ENCODE assay signal across 8 cellular contexts in the genomic region with DNA sequence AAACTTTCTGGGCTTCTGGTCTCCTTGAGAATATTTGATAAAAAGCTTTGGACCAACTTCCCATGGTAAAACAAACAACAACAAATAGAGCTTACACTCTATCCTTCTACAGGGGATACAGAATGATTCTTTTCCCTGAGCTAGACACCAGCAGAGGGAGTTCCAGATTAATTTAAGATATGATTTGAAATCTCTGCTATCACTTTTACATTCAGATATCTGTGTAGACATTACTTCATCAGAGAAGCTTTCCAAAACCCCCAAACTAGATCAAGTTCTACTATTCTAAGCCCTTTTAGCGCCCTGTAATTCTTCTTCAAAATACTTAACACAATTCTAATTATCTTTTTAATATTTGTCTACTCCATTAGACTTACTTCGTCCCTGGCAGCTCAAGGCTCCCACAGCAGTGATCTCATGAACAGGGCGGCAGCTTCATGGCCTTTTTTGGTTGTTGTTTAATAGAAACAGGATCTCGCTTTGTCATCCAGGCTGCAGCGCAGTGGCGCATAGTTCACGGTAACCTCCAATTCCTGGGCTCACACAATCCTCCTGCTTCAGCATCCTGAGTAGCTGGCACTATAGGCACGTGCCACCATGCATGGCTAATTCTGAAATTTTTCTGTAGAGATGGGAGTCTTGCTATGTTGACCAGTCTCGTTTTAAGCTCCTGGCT. TPM values are rescaled to one million over a fixed set of nuclear protein-coding genes. Genes with fewer than 3 reads are reported as not detected.
DNase-seq lines count a peak whose midpoint lies in the region; TF ChIP-seq lines count a peak whose summit lies in the region.

No MANE protein-coding gene starts in this region.

- H4K20me1 ChIP-seq in neural cell (ENCODE audit: insufficient read depth) = no peaks in the 10 kb centered on the region

- TF ChIP-seq RAD21 in neural cell (conservative IDR thresholded peaks at IDR 0.05) = peak; percentile 46

- H3K9me3 ChIP-seq in CD4-positive, alpha-beta memory T cell (ENCODE audit: control insufficient read depth in 1 of 2, low read length in 2 of 2) = no peaks in the 10 kb centered on the region
- H3K9me3 ChIP-seq in neural cell (ENCODE audit: low read length) = no peaks in the 10 kb centered on the region

- peaks cover 3% of the 10 kb centered on the region for H3K27me3 ChIP-seq in CD4-positive, alpha-beta memory T cell (ENCODE audit: insufficient read depth, low read length)
- H3K27me3 ChIP-seq in neural cell (ENCODE audit: insufficient read depth, low read depth, low read length) = no peaks in the 10 kb centered on the region

- peaks cover 16 to 29% (median 26%) of the 10 kb centered on the region in 4 donors for H3K4me1 Mint-ChIP-seq in CD4-positive, alpha-beta memory T cell
- peaks cover 42% of the 10 kb centered on the region for H3K4me1 Mint-ChIP-seq in CD14-positive monocyte

- H3K27ac Mint-ChIP-seq in CD4-positive, alpha-beta memory T cell = peak overlapping the region in 3 of 7 donors; percentile 23 to 59 (median 50)
- peak overlapping the region in 1 of 7 donors; percentile 50 for H3K27ac Mint-ChIP-seq in CD14-positive monocyte

- H3K36me3 Mint-ChIP-seq in CD4-positive, alpha-beta memory T cell = peaks cover 0 to 2% of the 10 kb centered on the region in 2 donors
- peaks cover 3 to 4% of the 10 kb centered on the region in 2 donors for H3K36me3 Mint-ChIP-seq in CD14-positive monocyte

- POLR2A ChIA-PET in CD4-positive, alpha-beta memory T cell (lab: Charles Lee; ENCODE audit: partially characterized antibody) = interaction anchor here (0.9 to 3.4 kb wide), 3 partner anchors 10 to 307 kb away, joined by 3 to 23 read pairs (median 3); partner anchors contain the start of gene ANKS6
- POLR2A ChIA-PET in GM10248 (lab: Yijun Ruan, JAX) = no interaction called here

- H3K4me1 ChIP-seq in CD4-positive, alpha-beta memory T cell (ENCODE audit: insufficient read depth, low read length) = peaks cover 17% of the 10 kb centered on the region

- peak overlapping the region; percentile 84 to 93 (median 88) for H3K4me3 Mint-ChIP-seq in CD4-positive, alpha-beta memory T cell
- H3K4me3 Mint-ChIP-seq in CD14-positive monocyte = peak overlapping the region in 1 of 2 donors; percentile 79

- H3F3A ChIP-seq in neural cell (ENCODE audit: insufficient read depth, low read length, poor library complexity, severe bottlenecking) = peaks cover 6% of the 10 kb centered on the region

- no peak overlapping the region for H3K4me3 ChIP-seq in CD4-positive, alpha-beta memory T cell (ENCODE audit: low read length in 2 of 2)
- peak overlapping the region; percentile 59 for H3K4me3 ChIP-seq in neural cell (ENCODE audit: low read length)

- TF ChIP-seq EP300 in neural cell (conservative IDR thresholded peaks at IDR 0.05; ENCODE audit: poor library complexity, severe bottlenecking) = no peak

- H3K27me3 Mint-ChIP-seq in CD4-positive, alpha-beta memory T cell = peaks cover 5 to 9% of the 10 kb centered on the region in 2 donors
- H3K27me3 Mint-ChIP-seq in CD14-positive monocyte (ENCODE audit: low read depth in 3 of 3) = peaks cover 25 to 57% (median 37%) of the 10 kb centered on the region in 3 donors

- H3K27ac ChIP-seq in CD4-positive, alpha-beta memory T cell (ENCODE audit: low read depth, low read length) = no peak overlapping the region
- peak overlapping the region; percentile 0 for H3K27ac ChIP-seq in neural cell (ENCODE audit: low read length)

- H3K9me2 ChIP-seq in neural cell (ENCODE audit: insufficient read depth, low read length) = no peaks in the 10 kb centered on the region

- H3K9me3 Mint-ChIP-seq in CD4-positive, alpha-beta memory T cell = no peaks in the 10 kb centered on the region
- peaks cover 0 to 8% (median 1%) of the 10 kb centered on the region in 7 donors for H3K9me3 Mint-ChIP-seq in CD14-positive monocyte

- DNase-seq in CD4-positive, alpha-beta memory T cell = no peak
- DNase-seq in LHCN-M2 (ENCODE audit: low read depth) (peak; percentile 21), cerebellar cortex (ENCODE audit: low spot score) (peak; percentile 83), AML-193 (lab: John Stamatoyannopoulos, UW) (no peak), GM10248 (ENCODE audit: extremely low spot score) (no peak), CD14-positive monocyte (ENCODE audit: low spot score) (no peak)
- no peak for DNase-seq in NK-92 treated with Interleukin-12 subunit alpha and Interleukin-12 subunit beta, amount 100 ng/mL, for 24 hours (lab: John Stamatoyannopoulos, UW)

- intact Hi-C loops in CD4-positive, alpha-beta memory T cell (cut with micrococcal nuclease) = loop anchor here (2.0 to 5.0 kb wide), 2 partner anchors 192 to 416 kb away; partner anchors contain the start of genes ALG2 and SEC61B
- intact Hi-C loops in CD14-positive monocyte (cut with micrococcal nuclease) = no loop called here

- no peak overlapping the region for H3K4me2 ChIP-seq in neural cell (ENCODE audit: low read length)

- H3K79me2 ChIP-seq in neural cell (replicated peaks; ENCODE audit: insufficient read depth, low read length) = no peaks in the 10 kb centered on the region

- no peaks in the 10 kb centered on the region for H3K36me3 ChIP-seq in CD4-positive, alpha-beta memory T cell (ENCODE audit: insufficient read depth, low read length)
- H3K36me3 ChIP-seq in neural cell (ENCODE audit: insufficient read depth, low read length) = no peaks in the 10 kb centered on the region

- TF ChIP-seq CTCF in neural cell (IDR thresholded peaks at IDR 0.05; ENCODE audit: poor library complexity, severe bottlenecking) (peak; percentile 57), GM10248 (IDR thresholded peaks at IDR 0.05; ENCODE audit: control extremely low read depth, extremely low read depth, low read depth, missing control alignments) (no peak), CD14-positive monocyte (IDR thresholded peaks at IDR 0.05) (no peak)

- no peak overlapping the region for H2AFZ ChIP-seq in neural cell (ENCODE audit: low read depth, low read length)

- CTCF ChIA-PET in CD4-positive, alpha-beta memory T cell (lab: Charles Lee; ENCODE audit: partially characterized antibody) = interaction anchor here (0.6 to 2.6 kb wide), 10 partner anchors 9 to 332 kb away, joined by 3 to 22 read pairs (median 4); no protein-coding TSS in a partner anchor
- CTCF ChIA-PET in GM10248 (lab: Yijun Ruan, JAX) = interaction anchor here (0.8 to 5.0 kb wide), 8 partner anchors 9 to 192 kb away, joined by 3 to 16 read pairs (median 5); partner anchors contain the start of gene ANKS6

- H3K9ac ChIP-seq in neural cell (ENCODE audit: low read length) = no peak overlapping the region

TF ChIP-seq in neural cell, 6 proteins besides CTCF, POLR2A, EP300 and RAD21:
- TF ChIP-seq SMC3 (conservative IDR thresholded peaks at IDR 0.05; ENCODE audit: poor library complexity) (no peak), MXI1 (conservative IDR thresholded peaks at IDR 0.05; ENCODE audit: poor library complexity, severe bottlenecking) (no peak), POLR2AphosphoS5 (IDR thresholded peaks at IDR 0.05) (no peak), TAF1 (IDR thresholded peaks at IDR 0.05; ENCODE audit: low read depth) (no peak), EZH2 (IDR thresholded peaks at IDR 0.05; ENCODE audit: borderline replicate concordance, insufficient read depth, low read length, poor library complexity, severe bottlenecking) (no peak)
- TF ChIP-seq, protein P1, sequence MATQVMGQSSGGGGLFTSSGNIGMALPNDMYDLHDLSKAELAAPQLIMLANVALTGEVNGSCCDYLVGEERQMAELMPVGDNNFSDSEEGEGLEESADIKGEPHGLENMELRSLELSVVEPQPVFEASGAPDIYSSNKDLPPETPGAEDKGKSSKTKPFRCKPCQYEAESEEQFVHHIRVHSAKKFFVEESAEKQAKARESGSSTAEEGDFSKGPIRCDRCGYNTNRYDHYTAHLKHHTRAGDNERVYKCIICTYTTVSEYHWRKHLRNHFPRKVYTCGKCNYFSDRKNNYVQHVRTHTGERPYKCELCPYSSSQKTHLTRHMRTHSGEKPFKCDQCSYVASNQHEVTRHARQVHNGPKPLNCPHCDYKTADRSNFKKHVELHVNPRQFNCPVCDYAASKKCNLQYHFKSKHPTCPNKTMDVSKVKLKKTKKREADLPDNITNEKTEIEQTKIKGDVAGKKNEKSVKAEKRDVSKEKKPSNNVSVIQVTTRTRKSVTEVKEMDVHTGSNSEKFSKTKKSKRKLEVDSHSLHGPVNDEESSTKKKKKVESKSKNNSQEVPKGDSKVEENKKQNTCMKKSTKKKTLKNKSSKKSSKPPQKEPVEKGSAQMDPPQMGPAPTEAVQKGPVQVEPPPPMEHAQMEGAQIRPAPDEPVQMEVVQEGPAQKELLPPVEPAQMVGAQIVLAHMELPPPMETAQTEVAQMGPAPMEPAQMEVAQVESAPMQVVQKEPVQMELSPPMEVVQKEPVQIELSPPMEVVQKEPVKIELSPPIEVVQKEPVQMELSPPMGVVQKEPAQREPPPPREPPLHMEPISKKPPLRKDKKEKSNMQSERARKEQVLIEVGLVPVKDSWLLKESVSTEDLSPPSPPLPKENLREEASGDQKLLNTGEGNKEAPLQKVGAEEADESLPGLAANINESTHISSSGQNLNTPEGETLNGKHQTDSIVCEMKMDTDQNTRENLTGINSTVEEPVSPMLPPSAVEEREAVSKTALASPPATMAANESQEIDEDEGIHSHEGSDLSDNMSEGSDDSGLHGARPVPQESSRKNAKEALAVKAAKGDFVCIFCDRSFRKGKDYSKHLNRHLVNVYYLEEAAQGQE (IDR thresholded peaks at IDR 0.05; ENCODE audit: borderline replicate concordance) = no peak

RNA-seq across cellular contexts. Expression of gene GALNT12, which starts 0.9 kb away (rescaled TPM):
- total RNA-seq in CD4-positive, alpha-beta memory T cell = 10 to 100 TPM; 11.1 to 13.8 TPM
- polyA plus RNA-seq in CD4-positive, alpha-beta memory T cell = 1 to 10 TPM; 3.1 to 6.1 TPM
- 1.7 and 2.2 TPM in 2 replicates for total RNA-seq in LHCN-M2 (2014; rRNA removed)
- polyA plus RNA-seq in LHCN-M2 (2012) = 0.64 TPM
- 8.4 and 8.9 TPM in 2 replicates for polyA plus RNA-seq in neural cell
- polyA minus RNA-seq in neural cell = 3.2 and 3.6 TPM in 2 replicates
- polyA plus RNA-seq in CD14-positive monocyte = not detected

RNA-seq across cellular contexts. Expression of gene ANKS6, which starts 10.2 kb away (rescaled TPM):
- total RNA-seq in CD4-positive, alpha-beta memory T cell = 10 to 100 TPM; 10.1 to 12.2 TPM
- 1 to 10 TPM; 2.5 to 9.2 TPM for polyA plus RNA-seq in CD4-positive, alpha-beta memory T cell
- 17.0 and 22.2 TPM in 2 replicates for total RNA-seq in LHCN-M2 (2014; rRNA removed)
- polyA plus RNA-seq in LHCN-M2 (2012) = 13.4 TPM
- polyA plus RNA-seq in neural cell = 9.9 and 16.6 TPM in 2 replicates
- 8.3 and 8.8 TPM in 2 replicates for polyA minus RNA-seq in neural cell
- under 1 TPM; 0.20 to 0.56 TPM for polyA plus RNA-seq in CD14-positive monocyte

Comparison
In these comparisons a context has a peak if more than half of its experiments do, and no peak if none do; other contexts are left out.
1. DNase-seq: peak in LHCN-M2 (single experiment) and cerebellar cortex (single experiment); none in CD4-positive, alpha-beta memory T cell (0 of 5), NK-92 treated with Interleukin-12 subunit alpha and Interleukin-12 subunit beta, amount 100 ng/mL, for 24 hours (single experiment), AML-193 (0 of 2), GM10248 (single experiment) and CD14-positive monocyte (single experiment).